In genomic region chr21:46559291-46559983, GRCh38 we compare ENCODE assay signal across 10 cellular contexts. TPM values are rescaled to one million over a fixed set of nuclear protein-coding genes. Genes with fewer than 3 reads are reported as not detected.
DNase-seq lines count a peak whose midpoint lies in the region; ATAC-seq and TF ChIP-seq lines count a peak whose summit lies in the region.
"Had no signal": no experiment of that assay in that cellular context is flagged by ENCODE, and none has a peak within 500 bp of the region (broad histone marks: within the 10 kb centered on the region; RNA-seq: fewer than 3 reads in every experiment).

No MANE protein-coding gene starts in this region.

- H3K27me3 ChIP-seq in heart left ventricle (no peaks in the 10 kb centered on the region), vagina (no peaks in the 10 kb centered on the region), HAP-1 (ENCODE audit: low read depth) (no peaks in the 10 kb centered on the region)

- ATAC-seq in heart left ventricle (peak in 1 of 4 donors; percentile 27), HG03469 (IDR thresholded peaks at IDR 0.05; ENCODE audit: unreplicated experiment) (no peak)
- ATAC-seq: A549 had no signal

- peak overlapping the region in 2 of 12 donors; percentile 4 to 10 for H3K4me3 ChIP-seq in heart left ventricle
- H3K4me3 ChIP-seq in vagina, result no peak overlapping the region
- H3K4me3 ChIP-seq in HAP-1, result no peak overlapping the region
- H3K4me3 ChIP-seq: A549 had no signal

- intact Hi-C loops in heart left ventricle (cut with DNase I), result no loop called here
- intact Hi-C loops in cardiac septum (cut with DNase I), result no loop called here
- intact Hi-C loops in activated naive CD4-positive, alpha-beta T cell treated with anti-CD3 and anti-CD28 coated beads for 36 hours (cut with micrococcal nuclease), result loop anchor here (1.0 to 5.0 kb wide), 2 partner anchors 76 to 587 kb away; partner anchors contain the start of gene PRMT2
- intact Hi-C loops in vagina (cut with DNase I), result no loop called here
- intact Hi-C loops in Calu3 (cut with micrococcal nuclease; ENCODE audit: unreplicated experiment), result no loop called here

- TF ChIP-seq POLR2A in heart left ventricle (IDR thresholded peaks at IDR 0.05) (no peak), vagina (IDR thresholded peaks at IDR 0.05) (no peak)

- H3K27ac ChIP-seq in heart left ventricle (peak overlapping the region in 11 of 12 donors; percentile 15 to 86 (median 59)), vagina (peak overlapping the region; percentile 29)
- H3K27ac ChIP-seq: A549 had no signal

- peak overlapping the region; percentile 98 for H3K27ac Mint-ChIP-seq in activated naive CD4-positive, alpha-beta T cell treated with anti-CD3 and anti-CD28 coated beads for 36 hours
- peak overlapping the region; percentile 23 for H3K27ac Mint-ChIP-seq in nephron progenitor cell
- no peak overlapping the region for H3K27ac Mint-ChIP-seq in Calu3 (ENCODE audit: unreplicated experiment)

- DNase-seq in heart left ventricle (peak in 1 of 5 donors; percentile 31), cardiac septum (ENCODE audit: low spot score) (no peak), nephron progenitor cell (no peak), vagina (ENCODE audit: extremely low spot score in 2 of 2) (no peak), HAP-1 (ENCODE audit: low spot score in 2 of 2) (no peak), Calu3 (no peak)
- peak; percentile 77 for DNase-seq in activated naive CD4-positive, alpha-beta T cell treated with anti-CD3 and anti-CD28 coated beads for 36 hours

- H3K36me3 Mint-ChIP-seq in activated naive CD4-positive, alpha-beta T cell treated with anti-CD3 and anti-CD28 coated beads for 36 hours (ENCODE audit: low read depth), result peaks cover 35% of the 10 kb centered on the region
- H3K36me3 Mint-ChIP-seq in nephron progenitor cell (ENCODE audit: low read depth) (peaks cover 56% of the 10 kb centered on the region), Calu3 (ENCODE audit: insufficient read depth, unreplicated experiment) (peaks cover 26% of the 10 kb centered on the region)

- peaks cover 59% of the 10 kb centered on the region for H3K4me1 Mint-ChIP-seq in activated naive CD4-positive, alpha-beta T cell treated with anti-CD3 and anti-CD28 coated beads for 36 hours (ENCODE audit: low read depth)
- H3K4me1 Mint-ChIP-seq in nephron progenitor cell, result peaks cover 7% of the 10 kb centered on the region
- no peaks in the 10 kb centered on the region for H3K4me1 Mint-ChIP-seq in Calu3 (ENCODE audit: low read depth, unreplicated experiment)

- 42 to 65% (median 50%) methylated on average over 16 of the region's 16 CpGs for WGBS in heart left ventricle, 4 donors

- no peaks in the 10 kb centered on the region for H3K27me3 Mint-ChIP-seq in activated naive CD4-positive, alpha-beta T cell treated with anti-CD3 and anti-CD28 coated beads for 36 hours (ENCODE audit: low read depth)
- peaks cover 4% of the 10 kb centered on the region for H3K27me3 Mint-ChIP-seq in nephron progenitor cell (ENCODE audit: low read depth, poor library complexity)
- no peaks in the 10 kb centered on the region for H3K27me3 Mint-ChIP-seq in Calu3 (ENCODE audit: unreplicated experiment)

- peak overlapping the region; percentile 85 for H3K4me3 Mint-ChIP-seq in activated naive CD4-positive, alpha-beta T cell treated with anti-CD3 and anti-CD28 coated beads for 36 hours
- no peak overlapping the region for H3K4me3 Mint-ChIP-seq in nephron progenitor cell
- H3K4me3 Mint-ChIP-seq in Calu3 (ENCODE audit: low read depth, unreplicated experiment), result no peak overlapping the region

- CTCF ChIA-PET in activated naive CD4-positive, alpha-beta T cell treated with anti-CD3 and anti-CD28 coated beads for 36 hours (lab: Charles Lee), result interaction anchor here (0.7 to 1.0 kb wide), 4 partner anchors 21 to 1440 kb away, joined by 3 to 5 read pairs (median 4); partner anchors contain the start of gene PRMT2
- CTCF ChIA-PET in Calu3 (lab: Charles Lee), result no interaction called here

- H3K36me3 ChIP-seq in heart left ventricle, result peaks cover 0 to 99% (median 87%) of the 10 kb centered on the region in 9 donors
- peaks cover 0 to 67% of the 10 kb centered on the region in 2 donors for H3K36me3 ChIP-seq in vagina
- H3K36me3 ChIP-seq in HAP-1 (replicated peaks), result peaks cover 26% of the 10 kb centered on the region; the same call in 1 of the 2 replicates

- no peak for TF ChIP-seq CTCF in heart left ventricle (IDR thresholded peaks at IDR 0.05)
- no peak for TF ChIP-seq CTCF in nephron progenitor cell (IDR thresholded peaks at IDR 0.05)
- no peak for TF ChIP-seq CTCF in vagina (IDR thresholded peaks at IDR 0.05)
- no peak for TF ChIP-seq CTCF in Calu3 (IDR thresholded peaks at IDR 0.05; ENCODE audit: unreplicated experiment)

- no peaks in the 10 kb centered on the region for H3K9me3 Mint-ChIP-seq in activated naive CD4-positive, alpha-beta T cell treated with anti-CD3 and anti-CD28 coated beads for 36 hours
- no peaks in the 10 kb centered on the region for H3K9me3 Mint-ChIP-seq in nephron progenitor cell
- H3K9me3 Mint-ChIP-seq in Calu3 (ENCODE audit: low read depth, unreplicated experiment), result no peaks in the 10 kb centered on the region

- no peaks in the 10 kb centered on the region for H3K9me3 ChIP-seq in heart left ventricle
- no peaks in the 10 kb centered on the region for H3K9me3 ChIP-seq in vagina
- H3K9me3 ChIP-seq in HAP-1, result no peaks in the 10 kb centered on the region
- H3K9me3 ChIP-seq: A549 had no signal

- BruUV-seq in Calu3 (replicated peaks; lab: Mats Ljungman, UMichigan), result no TSS peak

- in situ Hi-C loops in HAP-1 (cut with MboI; ENCODE audit: low sequenced_read_pairs), result no loop called here

- H3K4me1 ChIP-seq in heart left ventricle, result peaks cover 3 to 32% (median 15%) of the 10 kb centered on the region in 12 donors
- no peaks in the 10 kb centered on the region for H3K4me1 ChIP-seq in vagina
- H3K4me1 ChIP-seq in HAP-1, result no peaks in the 10 kb centered on the region
- H3K4me1 ChIP-seq: A549 had no signal

RNA-seq across cellular contexts. Expression of gene S100B, which starts 45.4 kb away (rescaled TPM):
- 10 to 100 TPM in 2 of 9 donors, 1 to 10 TPM in 5, under 1 TPM in 2; 0.49 to 36.3 (median 3.3) TPM for total RNA-seq in heart left ventricle
- polyA plus RNA-seq in heart left ventricle, result 1 to 10 TPM; 2.8 to 6.4 TPM
- total RNA-seq in cardiac septum, result 0.62 TPM
- total RNA-seq in activated naive CD4-positive, alpha-beta T cell treated with anti-CD3 and anti-CD28 coated beads for 36 hours, result under 1 TPM in 1 of 2 experiments, not detected in 1; 0.24 TPM
- total RNA-seq in vagina, result 19.9 TPM
- not detected in 2 replicates for total RNA-seq in Calu3 (2022)
- total RNA-seq: myocyte had no signal
- polyA plus RNA-seq: A549 had no signal
